11 cellular contexts compared by ENCODE assay signal in the genomic region with DNA sequence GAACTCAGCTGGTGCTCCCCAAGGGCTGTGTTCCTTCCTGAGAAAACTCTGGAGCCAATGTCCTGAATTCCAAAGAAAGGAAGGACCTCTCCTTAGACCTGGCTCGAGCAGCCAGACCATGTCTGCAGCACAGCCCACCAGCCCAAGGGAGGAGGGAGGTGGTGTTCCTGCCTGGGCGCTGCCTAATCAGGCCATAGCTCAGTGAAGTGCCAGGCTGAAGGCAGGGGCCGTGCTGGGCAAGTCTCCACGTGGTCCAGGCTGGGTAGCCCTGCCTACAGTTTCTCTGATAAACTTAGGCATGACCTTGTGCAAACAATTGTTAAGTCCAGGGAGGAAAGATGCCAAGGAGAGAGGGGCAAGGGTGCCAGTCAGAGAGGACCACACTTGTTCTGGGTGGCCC.
DNase-seq lines count a peak whose midpoint lies in the region; ATAC-seq, FAIRE-seq and TF ChIP-seq lines count a peak whose summit lies in the region.
"Had no signal": no experiment of that assay in that cellular context is flagged by ENCODE, and none has a peak within 500 bp of the region (broad histone marks: within the 10 kb centered on the region; RNA-seq: fewer than 3 reads in every experiment).

No MANE protein-coding gene starts in this region.

- DNase-seq in HepG2 (ENCODE audit: low spot score): no peak
- no peak for DNase-seq in H1 (ENCODE audit: low read depth in 1 of 2, low spot score in 2 of 2)
- peak in 1 of 10 donors; percentile 32 for DNase-seq in naive thymus-derived CD8-positive, alpha-beta T cell
- no peak for DNase-seq in 8988T
- no peak for DNase-seq in GOT3 (lab: John Stamatoyannopoulos, UW)
- no peak for DNase-seq in NCI-H2107 treated with DMSO at 0.1 percent for 48 hours (lab: John Stamatoyannopoulos, UW; ENCODE audit: unreplicated experiment)
- DNase-seq: NCI-H345 had no signal

- no peaks in the 10 kb centered on the region for H3K36me3 Mint-ChIP-seq in naive thymus-derived CD8-positive, alpha-beta T cell
- H3K36me3 Mint-ChIP-seq: IgD-negative memory B cell had no signal

- no peaks in the 10 kb centered on the region for H3K9me3 ChIP-seq in liver (ENCODE audit: control insufficient read depth in 4 of 4, low read length in 3 of 4)
- H3K9me3 ChIP-seq in HepG2 (ENCODE audit: low read length): no peaks in the 10 kb centered on the region
- no peaks in the 10 kb centered on the region for H3K9me3 ChIP-seq in H1 (ENCODE audit: insufficient read depth in 2 of 2, low read depth in 1 of 2, low read length in 1 of 2)
- H3K9me3 ChIP-seq: neutrophil had no signal

- no peak overlapping the region for H3K4me3 ChIP-seq in liver (ENCODE audit: low read depth in 1 of 3, low read length in 3 of 3)
- no peak overlapping the region for H3K4me3 ChIP-seq in HepG2 (replicated peaks in 1 of 3; ENCODE audit: insufficient read depth in 1 of 3, low read depth in 2 of 3, low read length in 3 of 3)
- no peak overlapping the region for H3K4me3 ChIP-seq in H1 (ENCODE audit: extremely low read depth in 1 of 4, insufficient read depth in 2 of 4, low read depth in 3 of 4, low read length in 4 of 4)

- H3K4ac ChIP-seq in H1 (replicated peaks; ENCODE audit: insufficient read length, low read depth, low read length): no peak overlapping the region

- H3K4me3 Mint-ChIP-seq in naive thymus-derived CD8-positive, alpha-beta T cell: peak overlapping the region; percentile 8 to 70 (median 66)

- 36% methylated on average over 4 of the region's 4 CpGs for WGBS in liver
- 93% methylated on average over 2 of the region's 4 CpGs for WGBS in HepG2 (ENCODE audit: low lambda C conversion rate)
- WGBS in H1 (ENCODE audit: extremely low coverage in 1 of 2, insufficient coverage in 1 of 2, insufficient read length in 1 of 2, insufficient replicate concordance in 2 of 2, low coverage in 1 of 2, low lambda C conversion rate in 2 of 2, missing lambda C conversion rate in 1 of 2), 2 experiments: 81% methylated on average over 4 of the region's 4 CpGs; no CpG with 5 or more reads in 1 of the 2 experiments

- no peak overlapping the region for H2BK12ac ChIP-seq in H1 (ENCODE audit: low read depth, low read length)

- POLR2A ChIA-PET in HepG2 (lab: Yijun Ruan, JAX) (no interaction called here), H1 (lab: Charles Lee; ENCODE audit: partially characterized antibody) (no interaction called here)
- POLR2A ChIA-PET in naive thymus-derived CD8-positive, alpha-beta T cell (lab: Charles Lee): interaction anchor here (0.8 to 1.7 kb wide), 4 partner anchors 9 to 59 kb away, joined by 3 to 8 read pairs (median 4); no protein-coding TSS in a partner anchor

- peak overlapping the region; percentile 83 to 95 (median 90) for H3K27ac Mint-ChIP-seq in naive thymus-derived CD8-positive, alpha-beta T cell

- no peak overlapping the region for H2BK120ac ChIP-seq in H1 (replicated peaks; ENCODE audit: low read depth, low read length)

- FAIRE-seq in HepG2 (lab: Jason Lieb, UNC) (no peak), H1 (lab: Jason Lieb, UNC) (no peak)

- H3K27me3 ChIP-seq in liver (ENCODE audit: control insufficient read depth in 4 of 4, insufficient read depth in 4 of 4, low read length in 3 of 4) (no peaks in the 10 kb centered on the region), HepG2 (ENCODE audit: control insufficient read depth in 1 of 2, insufficient read depth in 2 of 2, low read length in 2 of 2) (no peaks in the 10 kb centered on the region), H1 (replicated peaks in 1 of 4; ENCODE audit: control insufficient read depth in 3 of 4, extremely low read depth in 1 of 4, insufficient read depth in 3 of 4, low read length in 3 of 4) (no peaks in the 10 kb centered on the region)
- H3K27me3 ChIP-seq: neutrophil had no signal

- no peak overlapping the region for H2BK15ac ChIP-seq in H1 (ENCODE audit: low read length)

- H3K56ac ChIP-seq in H1 (replicated peaks; ENCODE audit: insufficient read length, low read depth, low read length): no peak overlapping the region

- H3K18ac ChIP-seq in H1 (ENCODE audit: extremely low read depth, low read length): no peak overlapping the region

- H2BK5ac ChIP-seq in H1 (ENCODE audit: low read depth, low read length): peak overlapping the region; percentile 85; the same call in 1 of the 2 replicates

- H3K23ac ChIP-seq in H1 (ENCODE audit: insufficient read length): no peak overlapping the region

- in situ Hi-C loops in HepG2 (cut with HindIII; ENCODE audit: extremely low pct_ligation_motif_present, low pct_unique_long_range_greater_than_20kb): no loop called here

- ATAC-seq in HepG2 (no peak), GM18511 (IDR thresholded peaks at IDR 0.05; ENCODE audit: unreplicated experiment) (no peak)
- ATAC-seq in naive thymus-derived CD8-positive, alpha-beta T cell: peak in 1 of 2 donors; percentile 4

- no peak overlapping the region for H2BK20ac ChIP-seq in H1 (ENCODE audit: low read length)

- no peak for TF ChIP-seq EP300 in HepG2 (IDR thresholded peaks at IDR 0.05; ENCODE audit: low read depth in 2 of 2, low read length in 2 of 2)
- no peak for TF ChIP-seq EP300 in HepG2 (CRISPR knock-in tag; IDR thresholded peaks at IDR 0.05; ENCODE audit: borderline replicate concordance)
- no peak for TF ChIP-seq EP300 in H1 (IDR thresholded peaks at IDR 0.05; ENCODE audit: borderline replicate concordance in 1 of 2, low read depth in 2 of 2, low read length in 2 of 2)

- intact Hi-C loops in HepG2 (cut with micrococcal nuclease; ENCODE audit: unreplicated experiment): no loop called here

- H4K5ac ChIP-seq in H1 (ENCODE audit: insufficient read length, low read depth, low read length): no peak overlapping the region

- H3K27me3 Mint-ChIP-seq in naive thymus-derived CD8-positive, alpha-beta T cell: no peaks in the 10 kb centered on the region
- H3K27me3 Mint-ChIP-seq: IgD-negative memory B cell had no signal

- peaks cover 4% of the 10 kb centered on the region for H3K79me2 ChIP-seq in HepG2 (ENCODE audit: insufficient read depth, low read length)
- peaks cover 0 to 44% of the 10 kb centered on the region in 2 experiments; a peak in 2 of 4 replicates for H3K79me2 ChIP-seq in H1 (ENCODE audit: control insufficient read depth in 1 of 2, insufficient read depth in 2 of 2, low read length in 2 of 2)

- H3K9me3 Mint-ChIP-seq in naive thymus-derived CD8-positive, alpha-beta T cell: no peaks in the 10 kb centered on the region
- H3K9me3 Mint-ChIP-seq: IgD-negative memory B cell had no signal

- H4K20me1 ChIP-seq in HepG2 (ENCODE audit: insufficient read depth, low read length) (no peaks in the 10 kb centered on the region; the same call in 1 of the 2 replicates), H1 (replicated peaks in 1 of 2; ENCODE audit: control insufficient read depth in 1 of 2, insufficient read depth in 2 of 2, low read length in 2 of 2) (peaks cover 4 to 15% of the 10 kb centered on the region in 2 experiments)

- no TSS peak for BruUV-seq in HepG2 (replicated peaks; lab: Mats Ljungman, UMichigan)

- H3K4me1 ChIP-seq in liver (ENCODE audit: control insufficient read depth in 4 of 4, insufficient read depth in 4 of 4, low read length in 3 of 4) (peaks cover 20 to 54% (median 38%) of the 10 kb centered on the region in 4 donors), HepG2 (ENCODE audit: insufficient read depth, low read length) (peaks cover 36% of the 10 kb centered on the region), H1 (replicated peaks in 1 of 4; ENCODE audit: control insufficient read depth in 3 of 4, insufficient read depth in 4 of 4, low read length in 3 of 4) (no peaks in the 10 kb centered on the region; a peak in 2 of 7 replicates)

- H3K4me2 ChIP-seq in HepG2 (ENCODE audit: low read depth, low read length): no peak overlapping the region
- H3K4me2 ChIP-seq in H1 (ENCODE audit: insufficient read depth in 1 of 2, low read depth in 2 of 2, low read length in 2 of 2): no peak overlapping the region

- TF ChIP-seq RAD21 in liver (IDR thresholded peaks at IDR 0.05): peak in 1 of 2 donors; percentile 26
- no peak for TF ChIP-seq RAD21 in HepG2 (CRISPR knock-in tag; IDR thresholded peaks at IDR 0.05)
- no peak for TF ChIP-seq RAD21 in H1 (IDR thresholded peaks at IDR 0.05 in 1 of 2, conservative IDR thresholded peaks at IDR 0.05 in 1 of 2; ENCODE audit: low read depth in 2 of 2, low read length in 2 of 2)

- no peak overlapping the region for H3K14ac ChIP-seq in H1 (ENCODE audit: insufficient read length)

- H3K27ac ChIP-seq in liver (ENCODE audit: low read depth in 1 of 2, low read length in 2 of 2) (peak overlapping the region; percentile 63 to 64), HepG2 (ENCODE audit: extremely low read length, insufficient read depth, low read length) (no peak overlapping the region), H1 (ENCODE audit: low read depth, low read length) (no peak overlapping the region)
- H3K27ac ChIP-seq: neutrophil had no signal

- no peak overlapping the region for H2AK5ac ChIP-seq in H1 (ENCODE audit: low read depth, low read length)

- no peak overlapping the region for H4K91ac ChIP-seq in H1 (replicated peaks; ENCODE audit: insufficient read length, low read length)

- TF ChIP-seq CTCF in liver (IDR thresholded peaks at IDR 0.05; ENCODE audit: low read depth, low read length, missing input control) (no peak), HepG2 (CRISPR knock-in tag; IDR thresholded peaks at IDR 0.05) (no peak), H1 (IDR thresholded peaks at IDR 0.05; ENCODE audit: control extremely low read depth in 1 of 3, insufficient read depth in 1 of 3, low read depth in 1 of 3, low read length in 3 of 3) (no peak)

- CTCF ChIA-PET in HepG2 (lab: Yijun Ruan, JAX; ENCODE audit: low intra/inter-chr PET ratio, low total read pairs): no interaction called here
- CTCF ChIA-PET in H1 (lab: Charles Lee; ENCODE audit: partially characterized antibody): interaction anchor here (1.0 to 12.6 kb wide), 7 partner anchors 11 to 128 kb away, joined by 3 to 117 read pairs (median 7); no protein-coding TSS in a partner anchor

- H3K23me2 ChIP-seq in H1 (ENCODE audit: low read depth, low read length): no peaks in the 10 kb centered on the region

- H3K36me3 ChIP-seq in liver (ENCODE audit: control insufficient read depth in 4 of 4, insufficient read depth in 3 of 4, low read depth in 1 of 4, low read length in 3 of 4) (no peaks in the 10 kb centered on the region), HepG2 (replicated peaks in 1 of 2; ENCODE audit: control insufficient read depth in 1 of 2, insufficient read depth in 2 of 2, low read length in 2 of 2) (no peaks in the 10 kb centered on the region), H1 (ENCODE audit: control insufficient read depth in 2 of 4, insufficient read depth in 4 of 4, low read length in 3 of 4) (no peaks in the 10 kb centered on the region)
- H3K36me3 ChIP-seq: neutrophil had no signal

- TF ChIP-seq POLR2A in HepG2 (IDR thresholded peaks at IDR 0.05; ENCODE audit: insufficient read depth in 1 of 2, low read depth in 2 of 2, low read length in 2 of 2) (no peak), H1 (IDR thresholded peaks at IDR 0.05; ENCODE audit: control extremely low read depth in 1 of 2, low read depth in 2 of 2, low read length in 2 of 2) (no peak)

- no peak overlapping the region for H4K8ac ChIP-seq in H1 (ENCODE audit: extremely low read depth, insufficient read depth, low read length)

- H3K4me1 Mint-ChIP-seq in naive thymus-derived CD8-positive, alpha-beta T cell: peaks cover 51 to 93% (median 89%) of the 10 kb centered on the region in 4 donors

- H2AFZ ChIP-seq in HepG2 (ENCODE audit: low read length) (no peak overlapping the region), H1 (ENCODE audit: low read length) (no peak overlapping the region)

- no peak overlapping the region for H3K9ac ChIP-seq in liver (ENCODE audit: low read depth in 1 of 2, low read length in 2 of 2)
- no peak overlapping the region for H3K9ac ChIP-seq in HepG2 (ENCODE audit: insufficient read depth, low read depth, low read length)
- H3K9ac ChIP-seq in H1 (replicated peaks in 1 of 4; ENCODE audit: extremely low read depth in 1 of 4, low read depth in 3 of 4, low read length in 3 of 4): no peak overlapping the region

- H3K79me1 ChIP-seq in H1 (ENCODE audit: low read depth, low read length): peaks cover 30% of the 10 kb centered on the region

Comparison
In these comparisons a context has a peak if more than half of its experiments do, and no peak if none do; other contexts are left out.
1. H3K27ac ChIP-seq: peak in liver (2 of 2); none in HepG2 (single experiment) and H1 (single experiment).